Comparison of ENCODE assay signal across 17 cellular contexts in genomic region chr5:92927291-92927778, GRCh38.
DNase-seq lines count a peak whose midpoint lies in the region; ATAC-seq, FAIRE-seq and TF ChIP-seq lines count a peak whose summit lies in the region.
"Had no signal": no experiment of that assay in that cellular context is flagged by ENCODE, and none has a peak within 500 bp of the region (broad histone marks: within the 10 kb centered on the region; RNA-seq: fewer than 3 reads in every experiment).

No MANE protein-coding gene starts in this region.

- no peaks in the 10 kb centered on the region for H3K36me3 Mint-ChIP-seq in WTC11
- H3K36me3 Mint-ChIP-seq: stimulated activated naive B cell treated with anti-CD40 and anti-IgM and Interleukin-4, amounts not matched to agents 10 μg/mL and 1 μg/mL and 100 μg/mL, for 72 hours had no signal

- POLR2A ChIA-PET in A549 (lab: Yijun Ruan, JAX), result no interaction called here
- POLR2A ChIA-PET in HCT116 (lab: Charles Lee), result no interaction called here
- POLR2A ChIA-PET in WTC11 (lab: Charles Lee), result no interaction called here

- 0 out of 2 replicates have a peak overlapping the region, but pooled peaks have one; percentile 1 for H3K27ac Mint-ChIP-seq in WTC11
- H3K27ac Mint-ChIP-seq in stimulated activated naive CD8-positive, alpha-beta T cell treated with anti-CD3 and anti-CD28 coated beads, Interleukin-15, amount 100 ng/mL, for 72 hours, result no peak overlapping the region
- H3K27ac Mint-ChIP-seq: stimulated activated naive B cell treated with anti-CD40 and anti-IgM and Interleukin-4, amounts not matched to agents 10 μg/mL and 1 μg/mL and 100 μg/mL, for 72 hours had no signal

- no peak for TF ChIP-seq CTCF in A549 (IDR thresholded peaks at IDR 0.05)
- no peak for TF ChIP-seq CTCF in HCT116 (IDR thresholded peaks at IDR 0.05 in 2 of 3, conservative IDR thresholded peaks at IDR 0.05 in 1 of 3; ENCODE audit: borderline replicate concordance in 1 of 3, insufficient read depth in 1 of 3, low read depth in 2 of 3, low read length in 2 of 3)
- TF ChIP-seq CTCF in WTC11 (IDR thresholded peaks at IDR 0.05), result no peak
- TF ChIP-seq CTCF in prostate gland (IDR thresholded peaks at IDR 0.05), result no peak

- H3K36me3 ChIP-seq in HCT116 (ENCODE audit: control insufficient read depth in 1 of 2, insufficient read depth in 2 of 2, low read length in 2 of 2) (no peaks in the 10 kb centered on the region), prostate gland (no peaks in the 10 kb centered on the region)
- H3K36me3 ChIP-seq: colonic mucosa, Peyer's patch had no signal

- no peak overlapping the region for H3K9ac ChIP-seq in HCT116 (ENCODE audit: low read length)

- H3K79me2 ChIP-seq in HCT116 (ENCODE audit: insufficient read depth, low read length), result no peaks in the 10 kb centered on the region

- no peak overlapping the region for H3K4me3 Mint-ChIP-seq in WTC11
- no peak overlapping the region for H3K4me3 Mint-ChIP-seq in stimulated activated naive CD8-positive, alpha-beta T cell treated with anti-CD3 and anti-CD28 coated beads, Interleukin-15, amount 100 ng/mL, for 72 hours
- H3K4me3 Mint-ChIP-seq: stimulated activated naive B cell treated with anti-CD40 and anti-IgM and Interleukin-4, amounts not matched to agents 10 μg/mL and 1 μg/mL and 100 μg/mL, for 72 hours had no signal

- no peaks in the 10 kb centered on the region for H3K9me2 ChIP-seq in HCT116 (ENCODE audit: insufficient read depth)

- H3K4me3 ChIP-seq in A549 (no peak overlapping the region), HCT116 (replicated peaks in 1 of 2; ENCODE audit: low read depth in 1 of 2, low read length in 2 of 2) (no peak overlapping the region), prostate gland (no peak overlapping the region)
- H3K4me3 ChIP-seq: colonic mucosa, mucosa of descending colon, Peyer's patch had no signal

- peaks cover 31% of the 10 kb centered on the region for H3K4me1 Mint-ChIP-seq in WTC11
- H3K4me1 Mint-ChIP-seq in stimulated activated naive CD8-positive, alpha-beta T cell treated with anti-CD3 and anti-CD28 coated beads, Interleukin-15, amount 100 ng/mL, for 72 hours, result no peaks in the 10 kb centered on the region
- H3K4me1 Mint-ChIP-seq: stimulated activated naive B cell treated with anti-CD40 and anti-IgM and Interleukin-4, amounts not matched to agents 10 μg/mL and 1 μg/mL and 100 μg/mL, for 72 hours had no signal

- H3K27me3 ChIP-seq in HCT116 (ENCODE audit: insufficient read depth, low read length) (no peaks in the 10 kb centered on the region), prostate gland (replicated peaks; ENCODE audit: insufficient read depth) (no peaks in the 10 kb centered on the region)
- H3K27me3 ChIP-seq: colonic mucosa, Peyer's patch had no signal

- intact Hi-C loops in HCT116 (cut with micrococcal nuclease) (loop anchor here (10.0 kb wide), 1 partner anchor 877 kb away; no protein-coding TSS in a partner anchor), prostate gland (cut with DNase I) (no loop called here), left colon (cut with DNase I, micrococcal nuclease) (no loop called here)

- no peak for ATAC-seq in A549
- peak; percentile 84 for ATAC-seq in HCT116
- no peak for ATAC-seq in WTC11
- ATAC-seq in HG02870 (IDR thresholded peaks at IDR 0.05; ENCODE audit: unreplicated experiment), result no peak
- ATAC-seq in left colon, result no peak
- ATAC-seq in stimulated activated naive CD8-positive, alpha-beta T cell treated with anti-CD3 and anti-CD28 coated beads, Interleukin-15, amount 100 ng/mL, for 72 hours, result no peak
- ATAC-seq: mucosa of descending colon; stimulated activated naive B cell treated with anti-CD40 and anti-IgM and Interleukin-4, amounts not matched to agents 10 μg/mL and 1 μg/mL and 100 μg/mL, for 72 hours had no signal

- H3K27ac ChIP-seq in A549 (peak overlapping the region in 1 of 2 experiments; percentile 6; a peak in 2 of 6 replicates), HCT116 (ENCODE audit: low read depth, low read length) (peak overlapping the region; percentile 64), prostate gland (no peak overlapping the region)
- H3K27ac ChIP-seq: colonic mucosa, Peyer's patch had no signal

- RAD21 ChIA-PET in HCT116 (lab: Charles Lee; ENCODE audit: low non-redundant PET in 1 of 2, low total read pairs in 2 of 2, uncharacterized antibody in 2 of 2, unreplicated experiment in 2 of 2), result no interaction called here

- no TSS peak for BruUV-seq in HCT116 (replicated peaks; lab: Mats Ljungman, UMichigan)

- H3K4me2 ChIP-seq in A549, result 0 out of 3 replicates have a peak overlapping the region, but pooled peaks have one; percentile 5
- H3K4me2 ChIP-seq in HCT116 (ENCODE audit: low read length), result peak overlapping the region; percentile 32

- no peak for DNase-seq in A549 (ENCODE audit: low read depth in 1 of 2, low spot score in 1 of 2)
- DNase-seq in HCT116 (ENCODE audit: low read depth, low spot score), result peak; percentile 72
- DNase-seq in WTC11 (ENCODE audit: low spot score), result no peak
- peak; percentile 74 for DNase-seq in left kidney (ENCODE audit: low read depth, low spot score)
- DNase-seq in prostate gland (ENCODE audit: low spot score), result no peak
- DNase-seq in left colon, result no peak
- no peak for DNase-seq in stimulated activated naive CD8-positive, alpha-beta T cell treated with anti-CD3 and anti-CD28 coated beads, Interleukin-15, amount 100 ng/mL, for 72 hours
- DNase-seq: activated CD4-positive, alpha-beta T cell treated with anti-CD3 and anti-CD28 coated beads for 4 hours; activated T-cell treated with anti-CD3 and anti-CD28 coated beads, Interleukin-2, amount 50 U/mL, for 1 hour; AML-193; colonic mucosa; EL; mucosa of descending colon; Peyer's patch; stimulated activated CD4-positive, alpha-beta T cell treated with anti-CD3 and anti-CD28 coated beads, Interleukin-4, amount 100 ng/mL, for 24 hours; stimulated activated naive B cell treated with anti-CD40 and anti-IgM and Interleukin-4, amounts not matched to agents 10 μg/mL and 1 μg/mL and 100 μg/mL, for 72 hours had no signal

- H3K9me3 ChIP-seq in A549 (no peaks in the 10 kb centered on the region), HCT116 (ENCODE audit: control insufficient read depth in 1 of 2, insufficient read depth in 1 of 2, low read depth in 1 of 2, low read length in 2 of 2) (no peaks in the 10 kb centered on the region), prostate gland (no peaks in the 10 kb centered on the region)
- H3K9me3 ChIP-seq: colonic mucosa, mucosa of descending colon, Peyer's patch had no signal

- WGBS in A549 (ENCODE audit: missing lambda C conversion rate), result 49% methylated on average over 4 of the region's 4 CpGs
- WGBS in prostate gland, result 49% methylated on average over 4 of the region's 4 CpGs

- TF ChIP-seq POLR2A in A549 (IDR thresholded peaks at IDR 0.05; ENCODE audit: low read length) (no peak), HCT116 (IDR thresholded peaks at IDR 0.05; ENCODE audit: borderline replicate concordance, extremely low read depth, insufficient read depth, insufficient read length) (no peak), prostate gland (IDR thresholded peaks at IDR 0.05) (no peak)

- TF ChIP-seq RAD21 in A549 (conservative IDR thresholded peaks at IDR 0.05 in 1 of 2, IDR thresholded peaks at IDR 0.05 in 1 of 2) (no peak), HCT116 (IDR thresholded peaks at IDR 0.05; ENCODE audit: low read depth) (0 out of 2 replicates have a peak, but pooled peaks have one; percentile 9)

- no peaks in the 10 kb centered on the region for H4K20me1 ChIP-seq in HCT116 (ENCODE audit: insufficient read depth)

- peak overlapping the region; percentile 20 for H2AFZ ChIP-seq in HCT116 (ENCODE audit: low read depth, low read length, poor library complexity, severe bottlenecking)

- TF ChIP-seq EP300 in A549 (IDR thresholded peaks at IDR 0.05), result no peak

- no peak for FAIRE-seq in A549 (lab: Jason Lieb, UNC)

- no peaks in the 10 kb centered on the region for H3K27me3 Mint-ChIP-seq in WTC11 (ENCODE audit: low read depth)
- no peaks in the 10 kb centered on the region for H3K27me3 Mint-ChIP-seq in stimulated activated naive CD8-positive, alpha-beta T cell treated with anti-CD3 and anti-CD28 coated beads, Interleukin-15, amount 100 ng/mL, for 72 hours
- H3K27me3 Mint-ChIP-seq: stimulated activated naive B cell treated with anti-CD40 and anti-IgM and Interleukin-4, amounts not matched to agents 10 μg/mL and 1 μg/mL and 100 μg/mL, for 72 hours had no signal

- CTCF ChIA-PET in A549 (lab: Yijun Ruan, JAX) (no interaction called here), HCT116 (lab: Charles Lee) (interaction anchor here (0.7 kb wide), 1 partner anchor 12 kb away, joined by 3 read pairs; no protein-coding TSS in a partner anchor), WTC11 (lab: Charles Lee) (no interaction called here)

- no peaks in the 10 kb centered on the region for H3K9me3 Mint-ChIP-seq in WTC11
- H3K9me3 Mint-ChIP-seq in stimulated activated naive CD8-positive, alpha-beta T cell treated with anti-CD3 and anti-CD28 coated beads, Interleukin-15, amount 100 ng/mL, for 72 hours, result no peaks in the 10 kb centered on the region

- H3K4me1 ChIP-seq in A549, result peaks cover 6% of the 10 kb centered on the region; the same call in 1 of the 3 replicates
- H3K4me1 ChIP-seq in HCT116 (ENCODE audit: control insufficient read depth in 1 of 2, insufficient read depth in 2 of 2, low read length in 2 of 2), result peaks cover 12 to 25% of the 10 kb centered on the region in 2 experiments
- no peaks in the 10 kb centered on the region for H3K4me1 ChIP-seq in prostate gland (replicated peaks)
- H3K4me1 ChIP-seq: colonic mucosa, Peyer's patch had no signal

TF ChIP-seq in A549, 52 proteins besides CTCF, POLR2A, EP300 and RAD21:
- TF ChIP-seq NFE2L2 (conservative IDR thresholded peaks at IDR 0.05; ENCODE audit: low read length) (no peak), JUNB (IDR thresholded peaks at IDR 0.05) (0 out of 2 replicates have a peak, but pooled peaks have one; percentile 13), CEBPB (IDR thresholded peaks at IDR 0.05) (0 out of 4 replicates have a peak, but pooled peaks of 1 of the 2 experiments have one; percentile 18)
TF ChIP-seq in A549: peak in this region for 2.

TF ChIP-seq in HCT116, 20 proteins besides CTCF, POLR2A, EP300 and RAD21 (continues in another document):
- TF ChIP-seq JUND (IDR thresholded peaks at IDR 0.05), result peak; percentile 84
- peak; percentile 68; the same call in 1 of the 2 replicates for TF ChIP-seq CBX3 (IDR thresholded peaks at IDR 0.05; ENCODE audit: low read depth)
- peak; percentile 72 for TF ChIP-seq FOSL1 (IDR thresholded peaks at IDR 0.05; ENCODE audit: low read depth)
- peak; percentile 95 for TF ChIP-seq CEBPB (IDR thresholded peaks at IDR 0.05; ENCODE audit: low read depth)
- TF ChIP-seq SIN3A (IDR thresholded peaks at IDR 0.05; ENCODE audit: low read depth), result peak; percentile 80

TF ChIP-seq in WTC11, 78 proteins besides CTCF, POLR2A, EP300 and RAD21 (continues in another document):
- TF ChIP-seq NFYB (CRISPR knock-in tag; conservative IDR thresholded peaks at IDR 0.05; ENCODE audit: low read depth), result no peak

Comparison
In these comparisons a context has a peak if more than half of its experiments do, and no peak if none do; other contexts are left out.
1. DNase-seq: peak in HCT116 (single experiment) and left kidney (single experiment); none in A549 (0 of 2), WTC11 (single experiment), prostate gland (single experiment), left colon (0 of 2) and stimulated activated naive CD8-positive, alpha-beta T cell treated with anti-CD3 and anti-CD28 coated beads, Interleukin-15, amount 100 ng/mL, for 72 hours (0 of 2).